In the genomic region with DNA sequence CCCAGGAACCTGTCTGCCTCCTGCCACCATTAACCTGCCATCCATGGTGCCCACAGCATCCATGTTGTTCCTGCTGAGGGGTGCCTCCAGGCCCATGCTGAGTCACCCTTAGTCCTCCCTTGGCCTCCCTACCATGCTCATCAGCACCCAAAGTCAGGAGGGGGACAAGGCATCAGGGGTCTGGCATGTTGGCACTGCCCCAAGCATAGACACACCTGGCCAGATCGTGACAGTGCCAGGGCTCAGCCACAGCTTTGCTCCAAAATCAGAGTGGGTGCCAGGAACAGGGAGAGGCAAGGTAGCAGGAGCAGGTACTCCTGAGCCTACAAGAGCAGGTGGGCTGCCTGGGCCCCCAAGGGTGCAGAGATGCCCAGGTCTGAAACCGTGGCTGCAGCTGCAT, we compare ENCODE assay signal across 24 cellular contexts.
DNase-seq lines count a peak whose midpoint lies in the region; ATAC-seq, FAIRE-seq and TF ChIP-seq lines count a peak whose summit lies in the region.
"Had no signal": no experiment of that assay in that cellular context is flagged by ENCODE, and none has a peak within 500 bp of the region (broad histone marks: within the 10 kb centered on the region; RNA-seq: fewer than 3 reads in every experiment).

No MANE protein-coding gene starts in this region.

- ATAC-seq in HG03432 (IDR thresholded peaks at IDR 0.05; ENCODE audit: unreplicated experiment), result no peak
- ATAC-seq in activated naive CD8-positive, alpha-beta T cell treated with anti-CD3 and anti-CD28 coated beads, Interleukin-2, amount 50 U/mL, for 24 hours, result no peak
- ATAC-seq: A549, HCT116 had no signal

- no peaks in the 10 kb centered on the region for H3K9me3 ChIP-seq in H1 (ENCODE audit: insufficient read depth in 2 of 2, low read depth in 1 of 2, low read length in 1 of 2)
- peaks cover 3% of the 10 kb centered on the region for H3K9me3 ChIP-seq in mesenchymal stem cell (ENCODE audit: control insufficient read depth, low read length)
- H3K9me3 ChIP-seq in trophoblast cell (ENCODE audit: insufficient read depth, low read depth, low read length), result peaks cover 2% of the 10 kb centered on the region
- H3K9me3 ChIP-seq in CD4-positive, alpha-beta memory T cell (ENCODE audit: control insufficient read depth in 1 of 2, low read length in 2 of 2), result no peaks in the 10 kb centered on the region
- H3K9me3 ChIP-seq: A549, BE2C had no signal

- H2BK12ac ChIP-seq in H1 (ENCODE audit: low read depth, low read length) (no peak overlapping the region), mesenchymal stem cell (ENCODE audit: low read length in 2 of 2) (peak overlapping the region in 1 of 2 experiments; percentile 89), trophoblast cell (ENCODE audit: low read length) (no peak overlapping the region)

- H3K27ac ChIP-seq in H1 (ENCODE audit: low read depth, low read length) (no peak overlapping the region), mesenchymal stem cell (ENCODE audit: low read length, poor library complexity, severe bottlenecking) (no peak overlapping the region), trophoblast cell (ENCODE audit: low read depth, low read length) (no peak overlapping the region)
- H3K27ac ChIP-seq in CD4-positive, alpha-beta memory T cell (ENCODE audit: low read depth, low read length), result no peak overlapping the region
- H3K27ac ChIP-seq: A549; BLaER1 treated with 17β-estradiol and CSF1 and Interleukin-3, amounts not matched to agents 10 nM and 100 nM; GM23248 had no signal

- 85% methylated on average over 2 of the region's 2 CpGs; no CpG with 5 or more reads in 1 of the 2 experiments for whole genome bisulfite sequencing in H1 (ENCODE audit: extremely low coverage in 1 of 2, insufficient coverage in 1 of 2, insufficient read length in 1 of 2, insufficient replicate concordance in 2 of 2, low coverage in 1 of 2, low lambda C conversion rate in 2 of 2, missing lambda C conversion rate in 1 of 2), 2 experiments
- WGBS in mesenchymal stem cell, result 89% methylated on average over 2 of the region's 2 CpGs
- no CpG with 5 or more reads among the region's 2 CpGs for WGBS in trophoblast cell (ENCODE audit: extremely low coverage, insufficient coverage, insufficient read length)

- no peak for TF ChIP-seq RAD21 in H1 (IDR thresholded peaks at IDR 0.05 in 1 of 2, conservative IDR thresholded peaks at IDR 0.05 in 1 of 2; ENCODE audit: low read depth in 2 of 2, low read length in 2 of 2)

- TF ChIP-seq POLR2A in H1 (IDR thresholded peaks at IDR 0.05; ENCODE audit: control extremely low read depth in 1 of 2, low read depth in 2 of 2, low read length in 2 of 2), result no peak

- intact Hi-C loops in CD4-positive, alpha-beta memory T cell (cut with micrococcal nuclease), result no loop called here

- H4K20me1 ChIP-seq in H1 (replicated peaks in 1 of 2; ENCODE audit: control insufficient read depth in 1 of 2, insufficient read depth in 2 of 2, low read length in 2 of 2), result no peaks in the 10 kb centered on the region
- H4K20me1 ChIP-seq: BLaER1 treated with 17β-estradiol and CSF1 and Interleukin-3, amounts not matched to agents 10 nM and 100 nM had no signal

- H3K79me2 ChIP-seq in H1 (ENCODE audit: control insufficient read depth in 1 of 2, insufficient read depth in 2 of 2, low read length in 2 of 2) (no peaks in the 10 kb centered on the region), trophoblast cell (ENCODE audit: control insufficient read depth, insufficient read depth, low read length, poor library complexity) (no peaks in the 10 kb centered on the region)

- H3K4me1 ChIP-seq in H1 (replicated peaks in 1 of 4; ENCODE audit: control insufficient read depth in 3 of 4, insufficient read depth in 4 of 4, low read length in 3 of 4) (0 out of 7 replicates have a peak, but pooled peaks cover 0 to 2% (median 0%) of the 10 kb centered on the region in 4 experiments), mesenchymal stem cell (ENCODE audit: control insufficient read depth, insufficient read depth, low read depth, low read length) (no peaks in the 10 kb centered on the region), trophoblast cell (ENCODE audit: control insufficient read depth in 1 of 2, insufficient read depth in 2 of 2, low read length in 2 of 2) (no peaks in the 10 kb centered on the region)
- H3K4me1 ChIP-seq in CD4-positive, alpha-beta memory T cell (ENCODE audit: insufficient read depth, low read length), result no peaks in the 10 kb centered on the region
- H3K4me1 ChIP-seq: BE2C had no signal

- no peak for TF ChIP-seq EP300 in H1 (IDR thresholded peaks at IDR 0.05; ENCODE audit: borderline replicate concordance in 1 of 2, low read depth in 2 of 2, low read length in 2 of 2)

- H3K27ac Mint-ChIP-seq in CD4-positive, alpha-beta memory T cell, result no peak overlapping the region
- H3K27ac Mint-ChIP-seq in activated naive CD8-positive, alpha-beta T cell treated with anti-CD3 and anti-CD28 coated beads, Interleukin-2, amount 50 U/mL, for 24 hours, result no peak overlapping the region
- H3K27ac Mint-ChIP-seq: CD14-positive monocyte; CD4-positive, alpha-beta T cell; H9 had no signal

- H2BK15ac ChIP-seq in H1 (ENCODE audit: low read length) (no peak overlapping the region), mesenchymal stem cell (ENCODE audit: low read depth, poor library complexity, severe bottlenecking) (peak overlapping the region; percentile 12)

- H3K23ac ChIP-seq in H1 (ENCODE audit: insufficient read length) (no peak overlapping the region), mesenchymal stem cell (ENCODE audit: low read length in 2 of 2) (no peak overlapping the region), trophoblast cell (ENCODE audit: low read length) (no peak overlapping the region)

- H2AK5ac ChIP-seq in H1 (ENCODE audit: low read depth, low read length) (no peak overlapping the region), mesenchymal stem cell (ENCODE audit: low read length, severe bottlenecking) (no peak overlapping the region), trophoblast cell (ENCODE audit: low read length) (no peak overlapping the region)

- peaks cover 0 to 14% (median 4%) of the 10 kb centered on the region in 8 donors for H3K9me3 Mint-ChIP-seq in CD4-positive, alpha-beta memory T cell
- H3K9me3 Mint-ChIP-seq in activated naive CD8-positive, alpha-beta T cell treated with anti-CD3 and anti-CD28 coated beads, Interleukin-2, amount 50 U/mL, for 24 hours, result no peaks in the 10 kb centered on the region
- H3K9me3 Mint-ChIP-seq: CD4-positive, alpha-beta T cell; H9 had no signal

- no peak overlapping the region for H2BK120ac ChIP-seq in H1 (replicated peaks; ENCODE audit: low read depth, low read length)
- H2BK120ac ChIP-seq in mesenchymal stem cell (ENCODE audit: low read depth, low read length), result no peak overlapping the region
- H2BK120ac ChIP-seq in trophoblast cell (ENCODE audit: insufficient read depth, low read length, poor library complexity), result no peak overlapping the region

- no peak overlapping the region for H3K9ac ChIP-seq in H1 (replicated peaks in 1 of 4; ENCODE audit: extremely low read depth in 1 of 4, low read depth in 3 of 4, low read length in 3 of 4)
- H3K9ac ChIP-seq in mesenchymal stem cell (ENCODE audit: low read length), result no peak overlapping the region
- H3K9ac ChIP-seq in trophoblast cell (ENCODE audit: low read length), result no peak overlapping the region
- H3K9ac ChIP-seq: BLaER1 treated with 17β-estradiol and CSF1 and Interleukin-3, amounts not matched to agents 10 nM and 100 nM; GM23248 had no signal

- no peaks in the 10 kb centered on the region for H3K4me1 Mint-ChIP-seq in CD4-positive, alpha-beta memory T cell
- peaks cover 7% of the 10 kb centered on the region for H3K4me1 Mint-ChIP-seq in activated naive CD8-positive, alpha-beta T cell treated with anti-CD3 and anti-CD28 coated beads, Interleukin-2, amount 50 U/mL, for 24 hours

- no peak overlapping the region for H3K4me3 ChIP-seq in H1 (ENCODE audit: extremely low read depth in 1 of 4, insufficient read depth in 2 of 4, low read depth in 3 of 4, low read length in 4 of 4)
- H3K4me3 ChIP-seq in mesenchymal stem cell (ENCODE audit: insufficient read depth in 1 of 2, low read depth in 1 of 2, low read length in 2 of 2), result no peak overlapping the region
- H3K4me3 ChIP-seq in trophoblast cell (ENCODE audit: low read depth, low read length), result peak overlapping the region; percentile 6
- H3K4me3 ChIP-seq in CD4-positive, alpha-beta memory T cell (ENCODE audit: low read length in 2 of 2), result no peak overlapping the region
- H3K4me3 ChIP-seq: A549; BLaER1 treated with 17β-estradiol and CSF1 and Interleukin-3, amounts not matched to agents 10 nM and 100 nM; GM23248 had no signal

- no peak overlapping the region for H3K4me2 ChIP-seq in H1 (ENCODE audit: insufficient read depth in 1 of 2, low read depth in 2 of 2, low read length in 2 of 2)
- no peak overlapping the region for H3K4me2 ChIP-seq in mesenchymal stem cell (ENCODE audit: low read length, poor library complexity, severe bottlenecking)
- H3K4me2 ChIP-seq in trophoblast cell (ENCODE audit: low read length), result no peak overlapping the region
- H3K4me2 ChIP-seq: A549; BLaER1 treated with 17β-estradiol and CSF1 and Interleukin-3, amounts not matched to agents 10 nM and 100 nM had no signal

- H3K27me3 ChIP-seq in H1 (replicated peaks in 1 of 4; ENCODE audit: control insufficient read depth in 3 of 4, extremely low read depth in 1 of 4, insufficient read depth in 3 of 4, low read length in 3 of 4), result no peaks in the 10 kb centered on the region
- H3K27me3 ChIP-seq in mesenchymal stem cell (ENCODE audit: control insufficient read depth in 1 of 2, insufficient read depth in 1 of 2, low read length in 2 of 2), result no peaks in the 10 kb centered on the region
- H3K27me3 ChIP-seq in trophoblast cell (ENCODE audit: insufficient read depth, low read length), result no peaks in the 10 kb centered on the region
- H3K27me3 ChIP-seq in CD4-positive, alpha-beta memory T cell (ENCODE audit: insufficient read depth, low read length), result no peaks in the 10 kb centered on the region
- H3K27me3 ChIP-seq: BE2C had no signal

- no peak overlapping the region for H3K14ac ChIP-seq in H1 (ENCODE audit: insufficient read length)
- peak overlapping the region in 1 of 2 experiments; percentile 37 for H3K14ac ChIP-seq in mesenchymal stem cell (ENCODE audit: low read length in 2 of 2)
- H3K14ac ChIP-seq in trophoblast cell (ENCODE audit: low read length), result no peak overlapping the region

- H3K36me3 ChIP-seq in H1 (ENCODE audit: control insufficient read depth in 2 of 4, insufficient read depth in 4 of 4, low read length in 3 of 4) (no peaks in the 10 kb centered on the region), mesenchymal stem cell (ENCODE audit: control insufficient read depth in 1 of 2, insufficient read depth in 2 of 2, low read depth in 1 of 2, low read length in 2 of 2) (no peaks in the 10 kb centered on the region), trophoblast cell (ENCODE audit: control insufficient read depth in 1 of 2, insufficient read depth in 2 of 2, low read length in 2 of 2) (no peaks in the 10 kb centered on the region)
- no peaks in the 10 kb centered on the region for H3K36me3 ChIP-seq in CD4-positive, alpha-beta memory T cell (ENCODE audit: insufficient read depth, low read length)
- H3K36me3 ChIP-seq: BE2C had no signal

- H2AFZ ChIP-seq in H1 (ENCODE audit: low read length) (no peak overlapping the region), mesenchymal stem cell (ENCODE audit: low read depth, low read length) (no peak overlapping the region), trophoblast cell (ENCODE audit: insufficient read depth, low read length, poor library complexity) (no peak overlapping the region)
- H2AFZ ChIP-seq: GM23248 had no signal

- H3K79me1 ChIP-seq in H1 (ENCODE audit: low read depth, low read length) (no peaks in the 10 kb centered on the region), mesenchymal stem cell (replicated peaks; ENCODE audit: low read length, poor library complexity, severe bottlenecking) (no peaks in the 10 kb centered on the region), trophoblast cell (ENCODE audit: low read length) (no peaks in the 10 kb centered on the region)

- no peaks in the 10 kb centered on the region for H3K36me3 Mint-ChIP-seq in CD4-positive, alpha-beta memory T cell
- H3K36me3 Mint-ChIP-seq in activated naive CD8-positive, alpha-beta T cell treated with anti-CD3 and anti-CD28 coated beads, Interleukin-2, amount 50 U/mL, for 24 hours (ENCODE audit: low read depth), result no peaks in the 10 kb centered on the region
- H3K36me3 Mint-ChIP-seq: CD14-positive monocyte had no signal

- H2BK5ac ChIP-seq in H1 (ENCODE audit: low read depth, low read length), result no peak overlapping the region
- no peak overlapping the region for H2BK5ac ChIP-seq in mesenchymal stem cell (ENCODE audit: low read depth, low read length, poor library complexity, severe bottlenecking)
- no peak overlapping the region for H2BK5ac ChIP-seq in trophoblast cell (ENCODE audit: low read depth, low read length, poor library complexity)

- H3K4me3 Mint-ChIP-seq in CD4-positive, alpha-beta memory T cell, result no peak overlapping the region
- no peak overlapping the region for H3K4me3 Mint-ChIP-seq in activated naive CD8-positive, alpha-beta T cell treated with anti-CD3 and anti-CD28 coated beads, Interleukin-2, amount 50 U/mL, for 24 hours
- H3K4me3 Mint-ChIP-seq: CD14-positive monocyte; CD4-positive, alpha-beta T cell; H9 had no signal

- CTCF ChIA-PET in H1 (lab: Charles Lee; ENCODE audit: partially characterized antibody), result interaction anchor here (0.6 kb wide), 1 partner anchor 251 kb away, joined by 3 read pairs; no protein-coding TSS in a partner anchor
- CTCF ChIA-PET in CD4-positive, alpha-beta memory T cell (lab: Charles Lee; ENCODE audit: partially characterized antibody), result no interaction called here

- POLR2A ChIA-PET in H1 (lab: Charles Lee; ENCODE audit: partially characterized antibody), result no interaction called here
- POLR2A ChIA-PET in CD4-positive, alpha-beta memory T cell (lab: Charles Lee; ENCODE audit: partially characterized antibody), result no interaction called here

- TF ChIP-seq CTCF in H1 (IDR thresholded peaks at IDR 0.05; ENCODE audit: control extremely low read depth in 1 of 3, insufficient read depth in 1 of 3, low read depth in 1 of 3, low read length in 3 of 3), result no peak

- H3K4ac ChIP-seq in H1 (replicated peaks; ENCODE audit: insufficient read length, low read depth, low read length) (no peak overlapping the region), mesenchymal stem cell (ENCODE audit: low read depth in 1 of 2, low read length in 2 of 2) (peak overlapping the region in 1 of 2 experiments; percentile 51), trophoblast cell (ENCODE audit: low read depth, low read length) (no peak overlapping the region)

- no peak overlapping the region for H4K12ac ChIP-seq in trophoblast cell (ENCODE audit: low read depth, low read length)

- H2BK20ac ChIP-seq in H1 (ENCODE audit: low read length), result no peak overlapping the region

- no peak for DNase-seq in H1 (ENCODE audit: low read depth in 1 of 2, low spot score in 2 of 2)
- DNase-seq in mesenchymal stem cell, result no peak
- DNase-seq in trophoblast cell, result no peak
- no peak for DNase-seq in CD4-positive, alpha-beta memory T cell
- DNase-seq in activated naive CD8-positive, alpha-beta T cell treated with anti-CD3 and anti-CD28 coated beads, Interleukin-2, amount 50 U/mL, for 24 hours, result no peak
- DNase-seq: 8988T; ACHN; AML-193; BE2C; Calu3; CD4-positive, alpha-beta T cell; COR-L47; DMS53; DMS79 treated with DMSO at 0.1 percent for 48 hours; GF-D8; GM23248; H9 had no signal

- H4K8ac ChIP-seq in H1 (ENCODE audit: extremely low read depth, insufficient read depth, low read length) (0 out of 2 replicates have a peak overlapping the region, but pooled peaks have one; percentile 71), mesenchymal stem cell (ENCODE audit: low read length) (no peak overlapping the region), trophoblast cell (ENCODE audit: low read depth, low read length) (no peak overlapping the region)

- no peak for FAIRE-seq in H1 (lab: Jason Lieb, UNC)
- FAIRE-seq: A549, GM12891, GM18507 had no signal

- H3K27me3 Mint-ChIP-seq in CD4-positive, alpha-beta memory T cell, result no peaks in the 10 kb centered on the region
- peaks cover 1% of the 10 kb centered on the region for H3K27me3 Mint-ChIP-seq in activated naive CD8-positive, alpha-beta T cell treated with anti-CD3 and anti-CD28 coated beads, Interleukin-2, amount 50 U/mL, for 24 hours

- H3K18ac ChIP-seq in H1 (ENCODE audit: extremely low read depth, low read length) (peak overlapping the region; percentile 24; the same call in 1 of the 2 replicates), mesenchymal stem cell (ENCODE audit: low read depth in 1 of 2, low read length in 2 of 2) (peak overlapping the region in 1 of 2 experiments; percentile 79), trophoblast cell (ENCODE audit: low read length) (no peak overlapping the region)

- H4K91ac ChIP-seq in H1 (replicated peaks; ENCODE audit: insufficient read length, low read length) (no peak overlapping the region), mesenchymal stem cell (ENCODE audit: low read length) (peak overlapping the region; percentile 75), trophoblast cell (ENCODE audit: low read depth, low read length) (no peak overlapping the region)

- no peak overlapping the region for H3K56ac ChIP-seq in H1 (replicated peaks; ENCODE audit: insufficient read length, low read depth, low read length)

- H3K23me2 ChIP-seq in H1 (ENCODE audit: low read depth, low read length), result no peaks in the 10 kb centered on the region

- no peak overlapping the region for H4K5ac ChIP-seq in H1 (ENCODE audit: insufficient read length, low read depth, low read length)
